In genomic region chr11:120566176-120566575, GRCh38 we compare ENCODE assay signal across 1 cellular context.
TF ChIP-seq lines count a peak whose summit lies in the region.

No MANE protein-coding gene starts in this region.

TF ChIP-seq in IMR-90, 13 proteins besides CTCF, POLR2A, EP300 and RAD21 (continued from another document):
- TF ChIP-seq RCOR1 (IDR thresholded peaks at IDR 0.05; ENCODE audit: insufficient replicate concordance, low read length) (no peak), NFE2L2 (IDR thresholded peaks at IDR 0.05; ENCODE audit: low read depth, low read length) (no peak), BHLHE40 (IDR thresholded peaks at IDR 0.05; ENCODE audit: low read depth, low read length) (no peak), MAFK (IDR thresholded peaks at IDR 0.05; ENCODE audit: low read depth, low read length) (no peak), ELK1 (IDR thresholded peaks at IDR 0.05; ENCODE audit: borderline replicate concordance, low read depth, low read length) (no peak), SMC3 (IDR thresholded peaks at IDR 0.05; ENCODE audit: low read depth, low read length) (no peak)
